25 cellular contexts compared by ENCODE assay signal in the genomic region with DNA sequence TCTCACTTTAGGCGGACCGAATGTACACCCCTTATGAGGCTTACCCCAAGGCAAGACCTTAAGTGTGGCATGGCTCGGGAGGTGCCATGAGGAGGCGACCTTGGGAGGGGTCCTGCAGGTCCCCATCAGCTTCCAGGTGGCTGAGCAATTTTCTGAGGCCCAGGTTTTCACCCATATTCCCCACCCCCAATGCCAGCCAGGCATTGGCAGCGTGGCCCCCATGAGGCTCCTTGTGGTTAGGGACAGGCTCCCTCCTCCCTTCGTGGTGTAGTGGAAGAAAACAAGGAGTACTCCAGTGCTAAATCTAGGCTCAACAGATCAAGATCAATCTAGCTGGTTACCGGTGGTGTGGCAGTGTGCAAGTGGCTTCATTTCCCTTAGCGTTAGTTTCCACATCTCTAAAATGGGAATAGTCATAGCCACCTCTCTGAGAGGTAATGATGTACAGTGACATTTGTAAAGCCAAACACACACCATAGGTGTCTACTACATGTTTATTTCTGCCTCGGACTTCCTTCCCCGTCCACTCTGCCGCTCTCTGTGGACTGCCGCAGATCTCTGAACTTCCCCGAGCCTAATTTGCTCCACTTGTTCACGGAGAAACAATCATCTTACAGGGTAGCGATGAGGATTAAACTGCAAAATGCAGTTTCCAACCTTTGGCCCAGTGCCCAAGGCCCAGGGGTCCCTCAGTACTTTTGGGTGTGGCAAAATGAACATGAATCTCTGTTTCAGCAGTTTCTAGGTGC. TPM values are rescaled to one million over a fixed set of nuclear protein-coding genes. Genes with fewer than 3 reads are reported as not detected.
"Had no signal": no experiment of that assay in that cellular context is flagged by ENCODE, and none has a peak within 500 bp of the region (broad histone marks: within the 10 kb centered on the region; RNA-seq: fewer than 3 reads in every experiment).

No MANE protein-coding gene starts in this region.

- H3K4me3 ChIP-seq: adrenal gland, colonic mucosa, esophagus muscularis mucosa, right atrium auricular region, upper lobe of left lung had no signal

- ATAC-seq: activated CD4-positive, alpha-beta T cell treated with anti-CD3 and anti-CD28 coated beads for 36 hours; activated CD8-positive, alpha-beta memory T cell treated with anti-CD3 and anti-CD28 coated beads, Interleukin-2, amount 10 ng/mL, durations not matched to agents 7 days and 5 days; left ventricle myocardium superior; natural killer cell; stimulated activated naive CD8-positive, alpha-beta T cell treated with anti-CD3 and anti-CD28 coated beads, Interleukin-15, Interleukin-2, amounts not matched to agents 100 U/mL and 50 U/mL, for 24 hours had no signal

- H3K27ac ChIP-seq: adrenal gland, colonic mucosa, esophagus muscularis mucosa, right atrium auricular region, upper lobe of left lung had no signal

- FAIRE-seq: endometrium had no signal

- DNase-seq: activated CD4-positive, alpha-beta memory T cell treated with anti-CD3 and anti-CD28 coated beads for 36 hours; activated CD4-positive, alpha-beta T cell treated with anti-CD3 and anti-CD28 coated beads for 36 hours; activated CD8-positive, alpha-beta memory T cell treated with anti-CD3 and anti-CD28 coated beads, Interleukin-2, amount 10 ng/mL, durations not matched to agents 7 days and 5 days; activated naive CD4-positive, alpha-beta T cell treated with anti-CD3 and anti-CD28 coated beads, Interleukin-2, amount 10 ng/mL, durations not matched to agents 7 days and 5 days; activated T-cell treated with anti-CD3 and anti-CD28 coated beads, Interleukin-2, amount 50 U/mL, for 1 hour; adrenal gland; central memory CD4-positive, alpha-beta T cell; colonic mucosa; hypothalamus; kidney glomerular epithelial cell; left ventricle myocardium superior; mesendoderm; natural killer cell; nucleus accumbens; stimulated activated CD4-positive, alpha-beta T cell treated with anti-CD3 and anti-CD28 coated beads, Interleukin-15, amount 100 ng/mL, for 24 hours; stimulated activated CD4-positive, alpha-beta T cell treated with anti-CD3 and anti-CD28 coated beads, Interleukin-4, amount 100 ng/mL, for 1 hour; stimulated activated naive CD8-positive, alpha-beta T cell treated with anti-CD3 and anti-CD28 coated beads, Interleukin-15, Interleukin-2, amounts not matched to agents 100 U/mL and 50 U/mL, for 24 hours; T-helper 1 cell; upper lobe of left lung had no signal

- H3K36me3 ChIP-seq: adrenal gland, colonic mucosa, esophagus muscularis mucosa, right atrium auricular region, upper lobe of left lung had no signal

- H3K9me3 ChIP-seq: adrenal gland, colonic mucosa, esophagus muscularis mucosa, right atrium auricular region, upper lobe of left lung had no signal

RNA-seq across cellular contexts. Expression of gene LHX2, which starts 8.4 kb away (rescaled TPM):
- total RNA-seq: activated CD4-positive, alpha-beta memory T cell treated with anti-CD3 and anti-CD28 coated beads for 36 hours; activated CD4-positive, alpha-beta T cell treated with anti-CD3 and anti-CD28 coated beads for 36 hours; activated CD8-positive, alpha-beta memory T cell treated with anti-CD3 and anti-CD28 coated beads, Interleukin-2, amount 10 ng/mL, durations not matched to agents 7 days and 5 days; esophagus muscularis mucosa; fibroblast of villous mesenchyme; glomerular endothelial cell; left ventricle myocardium superior; natural killer cell; posterior vena cava; upper lobe of left lung had no signal
